Comparison of ENCODE assay signal across 1 cellular context in the genomic region with DNA sequence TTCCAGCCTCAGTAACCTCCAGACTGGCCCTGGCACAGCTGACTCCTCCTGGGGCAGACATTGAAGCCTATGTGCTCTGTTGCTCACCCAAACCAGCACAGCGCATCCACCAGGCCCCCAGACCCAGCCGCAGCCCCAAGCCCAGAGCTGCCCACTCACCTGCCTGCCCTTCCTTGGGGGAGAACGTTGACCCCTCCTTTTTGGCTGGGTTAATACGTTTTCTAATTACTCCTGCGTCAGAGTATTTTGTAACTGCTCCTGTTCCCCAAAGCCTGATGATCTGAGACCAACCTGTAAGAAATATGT.
TF ChIP-seq lines count a peak whose summit lies in the region.

No MANE protein-coding gene starts in this region.

TF ChIP-seq in H1, 55 proteins besides CTCF, POLR2A, EP300 and RAD21:
- no peak for TF ChIP-seq RNF2 (IDR thresholded peaks at IDR 0.05; ENCODE audit: borderline replicate concordance, low read depth, low read length, missing control alignments, poor library complexity, severe bottlenecking)
- no peak for TF ChIP-seq EZH2 (IDR thresholded peaks at IDR 0.05; ENCODE audit: low read depth, low read length, severe bottlenecking)
- no peak for TF ChIP-seq BRCA1 (IDR thresholded peaks at IDR 0.05; ENCODE audit: low read depth, low read length)
TF ChIP-seq in H1: peak in this region for 0.
